25 cellular contexts compared by ENCODE assay signal in the genomic region with DNA sequence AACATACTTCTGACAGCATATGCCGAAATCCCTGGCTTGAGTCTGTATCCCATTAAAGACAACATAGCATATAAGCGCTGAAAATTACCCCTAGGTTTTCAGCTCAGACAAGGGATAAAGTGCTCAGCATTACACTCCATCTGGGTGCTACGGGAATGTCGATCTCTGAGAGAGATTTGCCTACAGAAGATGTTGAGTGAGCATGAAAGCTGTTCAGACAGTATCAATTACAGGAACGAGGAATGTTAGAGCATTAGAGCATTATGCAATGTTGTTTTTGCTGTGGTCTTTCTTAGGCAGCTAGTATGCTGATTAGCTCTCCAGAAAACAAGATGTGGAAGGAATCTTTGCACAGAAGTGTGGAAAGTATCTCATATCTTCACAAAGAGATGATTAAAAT.
DNase-seq lines count a peak whose midpoint lies in the region; TF ChIP-seq lines count a peak whose summit lies in the region.
"Had no signal": no experiment of that assay in that cellular context is flagged by ENCODE, and none has a peak within 500 bp of the region (broad histone marks: within the 10 kb centered on the region; RNA-seq: fewer than 3 reads in every experiment).

No MANE protein-coding gene starts in this region.

- no peak overlapping the region for H3K18ac ChIP-seq in trophoblast cell (ENCODE audit: low read length)

- H3K27me3 ChIP-seq in smooth muscle cell (ENCODE audit: low read depth) (no peaks in the 10 kb centered on the region), trophoblast cell (ENCODE audit: insufficient read depth, low read length) (no peaks in the 10 kb centered on the region)
- H3K27me3 ChIP-seq: adrenal gland, BLaER1, cardiac muscle cell, Peyer's patch, SJCRH30, upper lobe of right lung had no signal

- no peaks in the 10 kb centered on the region for H4K20me1 ChIP-seq in smooth muscle cell (ENCODE audit: low read depth)
- H4K20me1 ChIP-seq: BLaER1 had no signal

- 34% methylated on average over 5 of the region's 5 CpGs for WGBS in smooth muscle cell (ENCODE audit: low lambda C conversion rate)
- WGBS in trophoblast cell (ENCODE audit: extremely low coverage, insufficient coverage, insufficient read length): no CpG with 5 or more reads among the region's 5 CpGs

- H2BK120ac ChIP-seq in trophoblast cell (ENCODE audit: insufficient read depth, low read length, poor library complexity): no peak overlapping the region

- H3K14ac ChIP-seq in trophoblast cell (ENCODE audit: low read length): no peak overlapping the region

- H2BK5ac ChIP-seq in trophoblast cell (ENCODE audit: low read depth, low read length, poor library complexity): no peak overlapping the region

- H3K4me3 ChIP-seq in smooth muscle cell (no peak overlapping the region), trophoblast cell (ENCODE audit: low read depth, low read length) (no peak overlapping the region)
- H3K4me3 ChIP-seq: adrenal gland, BLaER1, cardiac muscle cell, Peyer's patch, prostate gland, SJCRH30, upper lobe of right lung had no signal

- H3K9me3 ChIP-seq in smooth muscle cell (replicated peaks; ENCODE audit: low read depth) (no peaks in the 10 kb centered on the region), trophoblast cell (ENCODE audit: insufficient read depth, low read depth, low read length) (no peaks in the 10 kb centered on the region)
- H3K9me3 ChIP-seq: adrenal gland, BLaER1, Peyer's patch, prostate gland, SJCRH30, upper lobe of right lung had no signal

- H3K36me3 ChIP-seq in smooth muscle cell (ENCODE audit: low read depth) (no peaks in the 10 kb centered on the region), trophoblast cell (ENCODE audit: control insufficient read depth in 1 of 2, insufficient read depth in 2 of 2, low read length in 2 of 2) (no peaks in the 10 kb centered on the region)
- H3K36me3 ChIP-seq: adrenal gland, BLaER1, cardiac muscle cell, Peyer's patch, prostate gland, SJCRH30, upper lobe of right lung had no signal

- H4K8ac ChIP-seq in trophoblast cell (ENCODE audit: low read depth, low read length): no peak overlapping the region

- H3K9ac ChIP-seq in smooth muscle cell (ENCODE audit: low read depth) (no peak overlapping the region), trophoblast cell (ENCODE audit: low read length) (no peak overlapping the region)
- H3K9ac ChIP-seq: BLaER1 had no signal

- no peak overlapping the region for H3K4ac ChIP-seq in trophoblast cell (ENCODE audit: low read depth, low read length)

- H3K27ac ChIP-seq in smooth muscle cell (ENCODE audit: low read depth) (no peak overlapping the region), trophoblast cell (ENCODE audit: low read depth, low read length) (no peak overlapping the region)
- H3K27ac ChIP-seq: adrenal gland, BLaER1, cardiac muscle cell, HL-60, Peyer's patch, prostate gland, SJCRH30, upper lobe of right lung had no signal

- no peaks in the 10 kb centered on the region for H3K79me1 ChIP-seq in trophoblast cell (ENCODE audit: low read length)

- H3K79me2 ChIP-seq in smooth muscle cell (ENCODE audit: low read depth): no peaks in the 10 kb centered on the region
- no peaks in the 10 kb centered on the region for H3K79me2 ChIP-seq in trophoblast cell (ENCODE audit: control insufficient read depth, insufficient read depth, low read length, poor library complexity)

- peak overlapping the region; percentile 3 for H3K4me2 ChIP-seq in smooth muscle cell
- H3K4me2 ChIP-seq in trophoblast cell (ENCODE audit: low read length): no peak overlapping the region
- H3K4me2 ChIP-seq: BLaER1 had no signal

- no peak overlapping the region for H4K12ac ChIP-seq in trophoblast cell (ENCODE audit: low read depth, low read length)

- H2AFZ ChIP-seq in smooth muscle cell (ENCODE audit: low read depth): no peak overlapping the region
- no peak overlapping the region for H2AFZ ChIP-seq in trophoblast cell (ENCODE audit: insufficient read depth, low read length, poor library complexity)

- DNase-seq in NCI-H2107 treated with DMSO at 0.1 percent for 48 hours (lab: John Stamatoyannopoulos, UW; ENCODE audit: unreplicated experiment): peak; percentile 75
- DNase-seq in NCI-H2107 (lab: John Stamatoyannopoulos, UW): no peak
- DNase-seq in NCI-H82 treated with DMSO at 0.1 percent for 48 hours (lab: John Stamatoyannopoulos, UW; ENCODE audit: unreplicated experiment): peak; percentile 79
- peak; percentile 62 for DNase-seq in fibroblast of gingiva (ENCODE audit: low read depth)
- no peak for DNase-seq in smooth muscle cell (lab: John Stamatoyannopoulos, UW; ENCODE audit: unreplicated experiment)
- DNase-seq in germinal center (ENCODE audit: low spot score): no peak
- DNase-seq in NCI-H345 treated with DMSO at 0.1 percent for 48 hours (lab: John Stamatoyannopoulos, UW; ENCODE audit: unreplicated experiment): no peak
- no peak for DNase-seq in trophoblast cell
- DNase-seq: activated CD8-positive, alpha-beta memory T cell treated with anti-CD3 and anti-CD28 coated beads for 24 hours; activated gamma-delta T cell treated with Interleukin-2 at 50 U/mL for 16 hours; activated T-cell treated with anti-CD3 and anti-CD28 coated beads, Interleukin-2, amount 50 U/mL, for 1 hour; adrenal gland; DND-41; Kasumi-1; MV-4-11; NCI-H187 treated with DMSO at 0.1 percent for 48 hours; NCI-H510A; Peyer's patch; SJCRH30; stimulated activated CD8-positive, alpha-beta memory T cell treated with anti-CD3 and anti-CD28 coated beads, Interleukin-4, amount 100 ng/mL, for 48 hours; upper lobe of right lung had no signal

- H3K4me1 ChIP-seq in smooth muscle cell (ENCODE audit: low read depth) (no peaks in the 10 kb centered on the region), trophoblast cell (ENCODE audit: control insufficient read depth in 1 of 2, insufficient read depth in 2 of 2, low read length in 2 of 2) (no peaks in the 10 kb centered on the region)
- H3K4me1 ChIP-seq: adrenal gland, BLaER1, Peyer's patch, prostate gland, SJCRH30, upper lobe of right lung had no signal

- no peak overlapping the region for H2BK12ac ChIP-seq in trophoblast cell (ENCODE audit: low read length)

- H3K23ac ChIP-seq in trophoblast cell (ENCODE audit: low read length): no peak overlapping the region

- H2AK5ac ChIP-seq in trophoblast cell (ENCODE audit: low read length): no peak overlapping the region

- no peaks in the 10 kb centered on the region for H3F3A ChIP-seq in smooth muscle cell (ENCODE audit: low read depth)

- no peak overlapping the region for H4K91ac ChIP-seq in trophoblast cell (ENCODE audit: low read depth, low read length)

- no peak for TF ChIP-seq CTCF in smooth muscle cell (IDR thresholded peaks at IDR 0.05; ENCODE audit: borderline replicate concordance, insufficient read depth, poor library complexity, severe bottlenecking)

Comparison
In these comparisons a context has a peak if more than half of its experiments do, and no peak if none do; other contexts are left out.
1. DNase-seq: peak in NCI-H2107 treated with DMSO at 0.1 percent for 48 hours (single experiment), NCI-H82 treated with DMSO at 0.1 percent for 48 hours (single experiment) and fibroblast of gingiva (single experiment); none in NCI-H2107 (single experiment), smooth muscle cell (single experiment), germinal center (single experiment), NCI-H345 treated with DMSO at 0.1 percent for 48 hours (single experiment) and trophoblast cell (0 of 2).